In the genomic region with DNA sequence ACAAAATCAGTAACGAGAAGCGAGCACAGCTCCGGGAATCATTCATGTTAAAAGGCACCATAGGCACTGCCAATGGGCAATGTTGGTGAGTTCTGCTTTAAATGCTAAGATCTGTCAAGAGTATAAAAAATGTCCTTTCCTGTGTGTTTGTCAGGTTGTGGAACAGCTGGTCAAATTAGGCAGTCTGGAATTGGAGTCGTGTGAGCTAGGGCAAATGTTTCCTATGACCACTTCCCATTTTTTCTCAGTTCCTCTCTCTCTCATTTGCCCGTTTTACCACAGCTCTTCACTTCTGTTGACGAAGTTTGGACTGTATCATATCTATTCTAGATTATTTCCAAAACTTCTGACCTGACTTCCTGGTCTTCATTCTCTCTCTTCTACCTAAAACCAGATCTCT, we compare ENCODE assay signal across 2 cellular contexts.
TF ChIP-seq lines count a peak whose summit lies in the region.

No MANE protein-coding gene starts in this region.

TF ChIP-seq in HepG2, 621 proteins besides CTCF, POLR2A, EP300 and RAD21:
- TF ChIP-seq NPAS2 (CRISPR knock-in tag; IDR thresholded peaks at IDR 0.05; ENCODE audit: borderline replicate concordance): no peak
- TF ChIP-seq PLRG1 (conservative IDR thresholded peaks at IDR 0.05): no peak
- TF ChIP-seq, protein P1, sequence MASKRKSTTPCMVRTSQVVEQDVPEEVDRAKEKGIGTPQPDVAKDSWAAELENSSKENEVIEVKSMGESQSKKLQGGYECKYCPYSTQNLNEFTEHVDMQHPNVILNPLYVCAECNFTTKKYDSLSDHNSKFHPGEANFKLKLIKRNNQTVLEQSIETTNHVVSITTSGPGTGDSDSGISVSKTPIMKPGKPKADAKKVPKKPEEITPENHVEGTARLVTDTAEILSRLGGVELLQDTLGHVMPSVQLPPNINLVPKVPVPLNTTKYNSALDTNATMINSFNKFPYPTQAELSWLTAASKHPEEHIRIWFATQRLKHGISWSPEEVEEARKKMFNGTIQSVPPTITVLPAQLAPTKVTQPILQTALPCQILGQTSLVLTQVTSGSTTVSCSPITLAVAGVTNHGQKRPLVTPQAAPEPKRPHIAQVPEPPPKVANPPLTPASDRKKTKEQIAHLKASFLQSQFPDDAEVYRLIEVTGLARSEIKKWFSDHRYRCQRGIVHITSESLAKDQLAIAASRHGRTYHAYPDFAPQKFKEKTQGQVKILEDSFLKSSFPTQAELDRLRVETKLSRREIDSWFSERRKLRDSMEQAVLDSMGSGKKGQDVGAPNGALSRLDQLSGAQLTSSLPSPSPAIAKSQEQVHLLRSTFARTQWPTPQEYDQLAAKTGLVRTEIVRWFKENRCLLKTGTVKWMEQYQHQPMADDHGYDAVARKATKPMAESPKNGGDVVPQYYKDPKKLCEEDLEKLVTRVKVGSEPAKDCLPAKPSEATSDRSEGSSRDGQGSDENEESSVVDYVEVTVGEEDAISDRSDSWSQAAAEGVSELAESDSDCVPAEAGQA (IDR thresholded peaks at IDR 0.05; ENCODE audit: low read depth): no peak
- TF ChIP-seq, protein P1 (CRISPR knock-in tag; IDR thresholded peaks at IDR 0.05; ENCODE audit: borderline replicate concordance): no peak
- TF ChIP-seq ZSCAN31 (CRISPR knock-in tag; IDR thresholded peaks at IDR 0.05; ENCODE audit: low read depth): no peak
- no peak for TF ChIP-seq TCF7L2 (IDR thresholded peaks at IDR 0.05; ENCODE audit: low read depth, low read length)
- no peak for TF ChIP-seq MTA1 (CRISPR knock-in tag; IDR thresholded peaks at IDR 0.05; ENCODE audit: borderline replicate concordance)
- no peak for TF ChIP-seq CERS6 (CRISPR knock-in tag; IDR thresholded peaks at IDR 0.05)
- no peak for TF ChIP-seq ZNF569 (CRISPR knock-in tag; IDR thresholded peaks at IDR 0.05; ENCODE audit: borderline replicate concordance)
- TF ChIP-seq FOXC1 (CRISPR knock-in tag; IDR thresholded peaks at IDR 0.05; ENCODE audit: borderline replicate concordance): no peak
- TF ChIP-seq, protein P2, sequence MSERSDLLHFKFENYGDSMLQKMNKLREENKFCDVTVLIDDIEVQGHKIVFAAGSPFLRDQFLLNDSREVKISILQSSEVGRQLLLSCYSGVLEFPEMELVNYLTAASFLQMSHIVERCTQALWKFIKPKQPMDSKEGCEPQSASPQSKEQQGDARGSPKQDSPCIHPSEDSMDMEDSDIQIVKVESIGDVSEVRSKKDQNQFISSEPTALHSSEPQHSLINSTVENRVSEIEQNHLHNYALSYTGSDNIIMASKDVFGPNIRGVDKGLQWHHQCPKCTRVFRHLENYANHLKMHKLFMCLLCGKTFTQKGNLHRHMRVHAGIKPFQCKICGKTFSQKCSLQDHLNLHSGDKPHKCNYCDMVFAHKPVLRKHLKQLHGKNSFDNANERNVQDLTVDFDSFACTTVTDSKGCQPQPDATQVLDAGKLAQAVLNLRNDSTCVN (CRISPR knock-in tag; IDR thresholded peaks at IDR 0.05; ENCODE audit: borderline replicate concordance): no peak
- TF ChIP-seq RAD51 (IDR thresholded peaks at IDR 0.05; ENCODE audit: borderline replicate concordance): no peak
- TF ChIP-seq MTA3 (CRISPR knock-in tag; IDR thresholded peaks at IDR 0.05): no peak
- no peak for TF ChIP-seq HOXA5 (CRISPR knock-in tag; IDR thresholded peaks at IDR 0.05)
- no peak for TF ChIP-seq ZNF746 (CRISPR knock-in tag; IDR thresholded peaks at IDR 0.05)
- TF ChIP-seq ZNF180 (CRISPR knock-in tag; IDR thresholded peaks at IDR 0.05; ENCODE audit: borderline replicate concordance, low read depth): no peak
- no peak for TF ChIP-seq MAFK (conservative IDR thresholded peaks at IDR 0.05 in 1 of 2, IDR thresholded peaks at IDR 0.05 in 1 of 2; ENCODE audit: low read length in 2 of 2)
- no peak for TF ChIP-seq SAFB2 (CRISPR knock-in tag; IDR thresholded peaks at IDR 0.05; ENCODE audit: borderline replicate concordance, low read depth)
- TF ChIP-seq ZNF709 (CRISPR knock-in tag; IDR thresholded peaks at IDR 0.05): no peak
- TF ChIP-seq SP4 (CRISPR knock-in tag; IDR thresholded peaks at IDR 0.05): no peak
- no peak for TF ChIP-seq ATM (IDR thresholded peaks at IDR 0.05; ENCODE audit: borderline replicate concordance)

TF ChIP-seq in K562, 482 proteins besides CTCF, POLR2A, EP300 and RAD21:
- TF ChIP-seq, protein P3, sequence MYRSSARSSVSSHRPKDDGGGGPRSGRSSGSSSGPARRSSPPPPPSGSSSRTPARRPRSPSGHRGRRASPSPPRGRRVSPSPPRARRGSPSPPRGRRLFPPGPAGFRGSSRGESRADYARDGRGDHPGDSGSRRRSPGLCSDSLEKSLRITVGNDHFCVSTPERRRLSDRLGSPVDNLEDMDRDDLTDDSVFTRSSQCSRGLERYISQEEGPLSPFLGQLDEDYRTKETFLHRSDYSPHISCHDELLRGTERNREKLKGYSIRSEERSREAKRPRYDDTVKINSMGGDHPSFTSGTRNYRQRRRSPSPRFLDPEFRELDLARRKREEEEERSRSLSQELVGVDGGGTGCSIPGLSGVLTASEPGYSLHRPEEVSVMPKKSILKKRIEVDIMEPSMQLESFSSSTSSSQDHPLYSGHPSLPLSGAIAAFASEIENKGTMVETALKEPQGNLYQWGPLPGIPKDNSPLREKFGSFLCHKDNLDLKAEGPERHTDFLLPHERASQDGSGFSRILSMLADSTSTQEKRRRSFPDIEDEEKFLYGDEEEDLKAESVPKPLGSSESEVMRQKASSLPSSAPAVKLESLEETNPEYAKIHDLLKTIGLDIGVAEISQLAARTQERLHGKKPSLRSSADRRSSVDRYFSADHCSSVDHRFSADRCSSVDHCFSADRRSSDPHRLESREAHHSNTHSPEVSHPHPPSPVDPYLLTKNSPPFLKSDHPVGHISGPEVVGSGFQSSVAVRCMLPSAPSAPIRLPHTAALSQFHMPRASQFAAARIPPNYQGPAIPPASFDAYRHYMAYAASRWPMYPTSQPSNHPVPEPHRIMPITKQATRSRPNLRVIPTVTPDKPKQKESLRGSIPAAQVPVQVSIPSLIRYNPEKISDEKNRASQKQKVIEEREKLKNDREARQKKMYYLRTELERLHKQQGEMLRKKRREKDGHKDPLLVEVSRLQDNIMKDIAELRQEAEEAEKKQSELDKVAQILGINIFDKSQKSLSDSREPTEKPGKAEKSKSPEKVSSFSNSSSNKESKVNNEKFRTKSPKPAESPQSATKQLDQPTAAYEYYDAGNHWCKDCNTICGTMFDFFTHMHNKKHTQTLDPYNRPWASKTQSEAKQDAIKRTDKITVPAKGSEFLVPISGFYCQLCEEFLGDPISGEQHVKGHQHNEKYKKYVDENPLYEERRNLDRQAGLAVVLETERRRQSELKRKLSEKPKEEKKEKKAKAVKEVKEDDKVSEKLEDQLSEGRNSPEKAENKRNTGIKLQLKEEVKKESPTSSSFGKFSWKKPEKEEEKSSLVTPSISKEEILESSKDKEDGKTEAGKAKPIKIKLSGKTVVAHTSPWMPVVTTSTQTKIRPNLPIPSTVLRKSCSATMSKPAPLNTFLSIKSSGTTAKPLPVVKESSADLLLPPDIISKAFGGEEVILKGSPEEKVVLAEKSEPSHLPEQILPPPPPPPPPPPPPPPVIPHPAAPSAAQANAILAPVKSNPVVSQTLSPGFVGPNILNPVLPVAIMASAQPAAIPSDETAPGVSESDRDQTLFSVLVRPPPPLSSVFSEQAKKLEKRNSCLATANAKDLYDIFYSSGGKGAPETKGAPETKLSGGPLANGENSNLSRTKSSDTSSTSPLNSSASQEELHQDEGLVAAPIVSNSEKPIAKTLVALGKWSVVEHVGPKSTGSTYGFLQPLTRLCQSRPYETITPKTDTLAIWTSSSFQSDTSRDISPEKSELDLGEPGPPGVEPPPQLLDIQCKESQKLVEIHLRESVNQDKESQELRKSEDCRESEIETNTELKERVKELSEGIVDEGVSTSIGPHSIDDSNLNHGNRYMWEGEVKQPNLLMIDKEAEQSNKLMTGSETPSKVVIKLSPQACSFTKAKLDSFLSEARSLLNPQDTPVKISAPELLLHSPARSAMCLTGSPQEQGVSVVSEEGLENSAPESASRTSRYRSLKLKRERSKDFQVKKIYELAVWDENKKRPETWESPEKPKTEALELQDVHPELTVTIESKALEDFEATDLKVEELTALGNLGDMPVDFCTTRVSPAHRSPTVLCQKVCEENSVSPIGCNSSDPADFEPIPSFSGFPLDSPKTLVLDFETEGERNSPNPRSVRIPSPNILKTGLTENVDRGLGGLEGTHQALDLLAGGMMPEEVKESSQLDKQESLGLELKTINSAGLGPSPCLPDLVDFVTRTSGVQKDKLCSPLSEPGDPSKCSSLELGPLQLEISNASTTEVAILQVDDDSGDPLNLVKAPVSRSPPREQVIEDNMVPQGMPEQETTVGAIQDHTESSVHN (IDR thresholded peaks at IDR 0.05; ENCODE audit: borderline replicate concordance in 1 of 2, low read depth in 1 of 2): 0 out of 4 replicates have a peak, but pooled peaks of 1 of the 2 experiments have one; percentile 19
- peak; percentile 16 for TF ChIP-seq MEIS2 (IDR thresholded peaks at IDR 0.05; ENCODE audit: partially characterized antibody)
- no peak for TF ChIP-seq AFF1 (IDR thresholded peaks at IDR 0.05; ENCODE audit: low read depth in 1 of 2, partially characterized antibody in 2 of 2)
- TF ChIP-seq SPI1 (IDR thresholded peaks at IDR 0.05; ENCODE audit: borderline replicate concordance, low read depth, low read length): peak; percentile 96
- TF ChIP-seq GATAD2B (IDR thresholded peaks at IDR 0.05; ENCODE audit: borderline replicate concordance): no peak
